8 cellular contexts compared by ENCODE assay signal in the genomic region with DNA sequence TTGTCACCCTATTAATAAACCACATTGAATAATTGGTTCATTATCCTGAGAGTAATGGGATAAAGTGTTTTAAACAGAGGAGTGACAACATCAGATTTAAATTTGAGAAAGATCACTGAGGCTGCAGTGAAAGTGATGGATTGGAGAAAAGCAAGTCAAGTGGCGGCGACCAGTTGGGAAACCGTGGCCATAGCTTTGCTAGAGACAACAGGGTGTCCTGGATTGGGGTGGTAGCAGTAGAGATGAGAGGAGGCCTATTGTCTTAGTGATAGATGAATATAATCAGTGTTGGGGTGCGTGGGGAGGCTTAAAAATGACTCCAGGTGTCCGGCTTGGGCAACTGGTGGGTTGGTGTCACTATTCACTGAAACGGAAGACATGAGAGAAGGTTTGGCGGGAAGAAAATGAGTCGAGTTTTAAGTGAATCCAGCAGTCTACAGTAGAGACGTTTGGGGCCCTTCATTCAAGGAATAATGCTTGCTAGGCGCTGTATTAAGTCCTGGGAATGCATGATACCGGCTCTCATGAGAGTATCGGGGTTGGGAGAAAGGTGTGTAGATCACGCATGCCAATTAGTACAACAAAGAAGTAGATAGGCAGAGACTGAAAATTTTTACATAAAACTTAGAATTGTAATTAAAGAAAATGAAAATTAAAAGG. TPM values are rescaled to one million over a fixed set of nuclear protein-coding genes. Genes with fewer than 3 reads are reported as not detected.
DNase-seq lines count a peak whose midpoint lies in the region; ATAC-seq and TF ChIP-seq lines count a peak whose summit lies in the region.

No MANE protein-coding gene starts in this region.

- DNase-seq in heart left ventricle: no peak
- DNase-seq in left ventricle myocardium superior: no peak
- DNase-seq in iris pigment epithelial cell (ENCODE audit: low read depth): peak; percentile 16
- DNase-seq in suprapubic skin (ENCODE audit: low spot score in 2 of 2): no peak
- DNase-seq in NCI-H226: no peak
- DNase-seq in NCI-H128 (lab: John Stamatoyannopoulos, UW; ENCODE audit: unreplicated experiment): no peak

- 20 to 27% (median 20%) methylated on average over 13 of the region's 13 CpGs for WGBS in heart left ventricle, 4 donors
- 19% methylated on average over 13 of the region's 13 CpGs for WGBS in suprapubic skin

- peak overlapping the region; percentile 86 for H3K4me3 Mint-ChIP-seq in activated T-helper 17 cell treated with anti-CD3 and anti-CD28 coated beads, Interleukin-2, amount 50 U/mL, for 72 hours

- ATAC-seq in heart left ventricle (no peak), left ventricle myocardium superior (no peak), HG03196 (IDR thresholded peaks at IDR 0.05; ENCODE audit: unreplicated experiment) (no peak)
- no peak for ATAC-seq in activated T-helper 17 cell treated with anti-CD3 and anti-CD28 coated beads, Interleukin-2, amount 50 U/mL, for 72 hours (replicated peaks)

- peaks cover 6% of the 10 kb centered on the region for H3K27me3 Mint-ChIP-seq in activated T-helper 17 cell treated with anti-CD3 and anti-CD28 coated beads, Interleukin-2, amount 50 U/mL, for 72 hours

- H3K9me3 ChIP-seq in heart left ventricle: no peaks in the 10 kb centered on the region
- no peaks in the 10 kb centered on the region for H3K9me3 ChIP-seq in suprapubic skin

- TF ChIP-seq POLR2A in heart left ventricle (IDR thresholded peaks at IDR 0.05): no peak
- no peak for TF ChIP-seq POLR2A in suprapubic skin (IDR thresholded peaks at IDR 0.05)

- peaks cover 10% of the 10 kb centered on the region for H3K36me3 Mint-ChIP-seq in activated T-helper 17 cell treated with anti-CD3 and anti-CD28 coated beads, Interleukin-2, amount 50 U/mL, for 72 hours (ENCODE audit: low read depth)

- H3K27me3 ChIP-seq in heart left ventricle: no peaks in the 10 kb centered on the region
- H3K27me3 ChIP-seq in suprapubic skin: no peaks in the 10 kb centered on the region

- H3K4me1 ChIP-seq in heart left ventricle (peaks cover 0 to 21% (median 10%) of the 10 kb centered on the region in 12 donors), suprapubic skin (peaks cover 14% of the 10 kb centered on the region)

- H3K36me3 ChIP-seq in heart left ventricle (peaks cover 0 to 36% (median 24%) of the 10 kb centered on the region in 9 donors), suprapubic skin (peaks cover 28% of the 10 kb centered on the region)

- H3K27ac ChIP-seq in heart left ventricle (peak overlapping the region in 7 of 12 donors; percentile 71 to 92 (median 82)), suprapubic skin (no peak overlapping the region)

- TF ChIP-seq EP300 in suprapubic skin (IDR thresholded peaks at IDR 0.05): no peak

- H3K4me1 Mint-ChIP-seq in activated T-helper 17 cell treated with anti-CD3 and anti-CD28 coated beads, Interleukin-2, amount 50 U/mL, for 72 hours: peaks cover 15% of the 10 kb centered on the region

- intact Hi-C loops in heart left ventricle (cut with DNase I) (loop anchor here in 5 of 10 donors (5.0 to 10.0 kb wide), 6 partner anchors 62 to 305 kb away; a partner anchor contains a TSS), left ventricle myocardium superior (cut with micrococcal nuclease) (no loop called here)

- TF ChIP-seq CTCF in heart left ventricle (IDR thresholded peaks at IDR 0.05) (no peak), suprapubic skin (IDR thresholded peaks at IDR 0.05) (no peak)

- peak overlapping the region; percentile 41 for H3K27ac Mint-ChIP-seq in activated T-helper 17 cell treated with anti-CD3 and anti-CD28 coated beads, Interleukin-2, amount 50 U/mL, for 72 hours

- H3K4me3 ChIP-seq in heart left ventricle (peak overlapping the region; percentile 69 to 96 (median 88)), suprapubic skin (peak overlapping the region; percentile 71)

- H3K9me3 Mint-ChIP-seq in activated T-helper 17 cell treated with anti-CD3 and anti-CD28 coated beads, Interleukin-2, amount 50 U/mL, for 72 hours: no peaks in the 10 kb centered on the region

RNA-seq across cellular contexts. Expression of a gene that starts 0.8 kb away (rescaled TPM):
- total RNA-seq in heart left ventricle: 10 to 100 TPM; 13.1 to 21.5 (median 15.2) TPM
- polyA plus RNA-seq in heart left ventricle: 10 to 100 TPM in 1 of 2 donors, 1 to 10 TPM in 1; 2.7 to 11.0 TPM
- 21.3 TPM for total RNA-seq in left ventricle myocardium superior
- 10 to 100 TPM in 1 of 2 donors, 1 to 10 TPM in 1; 3.1 to 17.7 TPM for total RNA-seq in activated T-helper 17 cell treated with anti-CD3 and anti-CD28 coated beads, Interleukin-2, amount 50 U/mL, for 72 hours
- total RNA-seq in suprapubic skin: 10 to 100 TPM; 12.3 to 20.6 (median 15.5) TPM

RNA-seq across cellular contexts. Expression of a gene that starts 7.5 kb away (rescaled TPM):
- total RNA-seq in heart left ventricle (under 1 TPM in 2 of 9 donors, not detected in 7; 0.21 to 0.23 TPM), left ventricle myocardium superior (not detected), suprapubic skin (1 to 10 TPM in 1 of 4 donors, not detected in 3; 1.5 TPM)
- polyA plus RNA-seq in heart left ventricle: under 1 TPM in 1 of 2 donors, not detected in 1; 0.04 TPM
- total RNA-seq in activated T-helper 17 cell treated with anti-CD3 and anti-CD28 coated beads, Interleukin-2, amount 50 U/mL, for 72 hours: not detected

RNA-seq across cellular contexts. Expression of a gene that starts 24.7 kb away (rescaled TPM):
- 1 to 10 TPM in 1 of 9 donors, under 1 TPM in 8; 0.13 to 1.6 (median 0.65) TPM for total RNA-seq in heart left ventricle
- under 1 TPM; 0.19 to 0.76 TPM for polyA plus RNA-seq in heart left ventricle
- not detected for total RNA-seq in left ventricle myocardium superior
- not detected for total RNA-seq in activated T-helper 17 cell treated with anti-CD3 and anti-CD28 coated beads, Interleukin-2, amount 50 U/mL, for 72 hours
- total RNA-seq in suprapubic skin: 1 to 10 TPM in 2 of 4 donors, under 1 TPM in 2; 0.18 to 5.6 (median 1.2) TPM
